8 cellular contexts compared by ENCODE assay signal in the genomic region with DNA sequence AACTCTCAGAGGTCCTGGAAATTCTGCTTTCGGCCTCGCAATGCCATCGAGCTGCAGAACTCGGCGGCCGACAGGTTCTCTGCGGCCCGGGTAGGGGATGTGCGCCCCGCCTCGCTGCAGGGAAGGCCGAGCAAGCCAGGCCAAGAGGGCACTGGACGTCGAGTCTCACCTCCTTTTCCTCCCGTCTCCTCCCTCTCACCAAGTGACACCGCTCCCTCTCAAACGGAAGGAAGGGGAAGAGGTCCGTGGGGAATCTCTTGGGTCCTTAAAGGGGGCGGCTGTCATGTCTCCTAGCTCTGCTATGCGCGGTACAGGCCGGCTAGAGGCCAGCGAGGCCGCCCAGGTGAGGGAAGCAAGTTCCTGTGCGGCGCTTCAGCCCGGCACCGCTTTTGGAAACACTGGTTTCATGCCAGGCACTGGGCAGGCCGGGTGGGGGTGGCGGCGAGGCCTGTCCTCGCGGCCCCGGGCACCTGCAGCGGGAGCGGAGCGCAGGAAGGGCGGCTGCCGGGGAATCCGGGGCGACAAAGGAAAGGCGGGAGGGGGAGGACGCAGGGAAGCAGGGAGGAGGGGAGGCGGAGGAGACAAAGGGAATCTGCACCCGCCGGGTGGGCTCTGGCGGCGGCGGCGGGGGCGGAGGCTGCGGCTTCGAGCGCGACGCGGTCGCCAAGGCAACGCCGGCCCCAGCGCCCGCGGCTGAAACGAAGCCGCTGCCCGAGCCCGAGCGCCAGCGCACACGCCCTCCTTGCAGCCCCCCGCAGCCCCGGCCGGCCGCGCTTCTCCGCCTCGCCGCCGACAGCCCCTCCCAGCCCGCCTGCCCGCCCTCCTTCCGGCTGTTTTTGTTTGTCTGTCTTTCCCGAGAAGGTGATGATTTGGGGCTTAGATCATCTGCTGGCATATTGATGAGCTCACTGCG. TPM values are rescaled to one million over a fixed set of nuclear protein-coding genes. Genes with fewer than 3 reads are reported as not detected.
DNase-seq lines count a peak whose midpoint lies in the region; TF ChIP-seq lines count a peak whose summit lies in the region.

No MANE protein-coding gene starts in this region.

- intact Hi-C loops in lower leg skin (cut with DNase I; ENCODE audit: low total_unique reads), result no loop called here

- DNase-seq in EH (ENCODE audit: low read depth), result peak; percentile 62
- DNase-seq in NCI-H1436 (lab: John Stamatoyannopoulos, UW), result peak; percentile 91
- DNase-seq in activated CD4-positive, CD25-positive, alpha-beta regulatory T cell treated with anti-CD3 and anti-CD28 coated beads, Interleukin-2, amount 50 U/mL, for 72 hours, result peak; percentile 50
- peak in 1 of 2 donors; percentile 86 for DNase-seq in lower leg skin (ENCODE audit: low spot score in 2 of 2)
- peak; percentile 80 for DNase-seq in stimulated activated CD8-positive, alpha-beta memory T cell treated with anti-CD3 and anti-CD28 coated beads, Interleukin-4, amount 100 ng/mL, for 48 hours
- no peak for DNase-seq in GDM1 (lab: John Stamatoyannopoulos, UW)
- no peak for DNase-seq in NCI-H187 treated with DMSO at 0.1 percent for 48 hours (lab: John Stamatoyannopoulos, UW)

- H3K27ac ChIP-seq in cingulate gyrus (ENCODE audit: low read depth, low read length), result peak overlapping the region; percentile 67

- TF ChIP-seq CTCF in lower leg skin (IDR thresholded peaks at IDR 0.05), result no peak

- no peak for TF ChIP-seq POLR2A in lower leg skin (IDR thresholded peaks at IDR 0.05)

- H3K4me3 ChIP-seq in lower leg skin (ENCODE audit: low read depth, poor library complexity, severe bottlenecking), result peak overlapping the region; percentile 5

- 11 to 14% methylated on average over 79 to 82 of the region's 84 CpGs for WGBS in lower leg skin, 2 donors

RNA-seq across cellular contexts. Expression of gene CDK5R1, which starts 32.3 kb away (rescaled TPM):
- total RNA-seq in lower leg skin, result 1 to 10 TPM; 3.3 to 5.8 (median 5.0) TPM

Comparison
In these comparisons a context has a peak if more than half of its experiments do, and no peak if none do; other contexts are left out.
1. DNase-seq: peak in EH (single experiment), NCI-H1436 (single experiment), activated CD4-positive, CD25-positive, alpha-beta regulatory T cell treated with anti-CD3 and anti-CD28 coated beads, Interleukin-2, amount 50 U/mL, for 72 hours (single experiment) and stimulated activated CD8-positive, alpha-beta memory T cell treated with anti-CD3 and anti-CD28 coated beads, Interleukin-4, amount 100 ng/mL, for 48 hours (single experiment); none in GDM1 (single experiment) and NCI-H187 treated with DMSO at 0.1 percent for 48 hours (single experiment).